Comparison of ENCODE assay signal across 8 cellular contexts in genomic region chr18:59084286-59084779, GRCh38. TPM values are rescaled to one million over a fixed set of nuclear protein-coding genes. Genes with fewer than 3 reads are reported as not detected.
A peak's percentile ranks its signal among the peaks of the same experiment; 100 is the strongest.
DNase-seq lines count a peak whose midpoint lies in the region; ATAC-seq and TF ChIP-seq lines count a peak whose summit lies in the region.

No MANE protein-coding gene starts in this region.

- H3K4me1 Mint-ChIP-seq in GM23338, result peaks cover 4% of the 10 kb centered on the region

- TF ChIP-seq CTCF in C4-2B (conservative IDR thresholded peaks at IDR 0.05) (peak; percentile 92), GM23338 (conservative IDR thresholded peaks at IDR 0.05; ENCODE audit: low read depth in 2 of 2) (peak; percentile 90), right atrium auricular region (IDR thresholded peaks at IDR 0.05) (peak; percentile 72 to 88)

- H3K27ac ChIP-seq in C4-2B (no peak overlapping the region), GM23338 (ENCODE audit: low read depth) (no peak overlapping the region), right atrium auricular region (no peak overlapping the region)

- peaks cover 9% of the 10 kb centered on the region for H3K27me3 Mint-ChIP-seq in GM23338 (ENCODE audit: insufficient read depth, low read depth, poor library complexity)

- no peak overlapping the region for H3K4me3 Mint-ChIP-seq in GM23338

- H3K27me3 ChIP-seq in GM23338 (ENCODE audit: insufficient read depth), result no peaks in the 10 kb centered on the region
- no peaks in the 10 kb centered on the region for H3K27me3 ChIP-seq in right atrium auricular region

- H4K20me1 ChIP-seq in GM23338 (replicated peaks; ENCODE audit: insufficient read depth), result no peaks in the 10 kb centered on the region

- H3K9me3 Mint-ChIP-seq in GM23338, result no peaks in the 10 kb centered on the region

- H3K79me2 ChIP-seq in GM23338 (replicated peaks; ENCODE audit: insufficient read depth), result no peaks in the 10 kb centered on the region

- no peak overlapping the region for H3K4me2 ChIP-seq in GM23338

- DNase-seq in GM23338 (ENCODE audit: low spot score) (peak; percentile 94), NCI-H1436 treated with DMSO at 0.1 percent for 48 hours (lab: John Stamatoyannopoulos, UW) (peak; percentile 45), T-helper 1 cell (peak in 4 of 5 donors; percentile 36 to 60 (median 44)), amniotic stem cell (lab: John Stamatoyannopoulos, UW) (peak; percentile 60), right atrium auricular region (ENCODE audit: low spot score) (peak; percentile 77), sciatic nerve (ENCODE audit: low spot score) (peak; percentile 84)

- H3K36me3 ChIP-seq in GM23338 (ENCODE audit: insufficient read depth), result no peaks in the 10 kb centered on the region
- H3K36me3 ChIP-seq in right atrium auricular region, result no peaks in the 10 kb centered on the region

- no peaks in the 10 kb centered on the region for H3F3A ChIP-seq in GM23338 (replicated peaks; ENCODE audit: low read depth)

- no peaks in the 10 kb centered on the region for H3K9me3 ChIP-seq in right atrium auricular region

- H2AFZ ChIP-seq in GM23338, result peak overlapping the region; percentile 86

- intact Hi-C loops in sciatic nerve (cut with DNase I), result no loop called here

- H3K4me1 ChIP-seq in GM23338 (ENCODE audit: insufficient read depth), result no peaks in the 10 kb centered on the region
- H3K4me1 ChIP-seq in right atrium auricular region, result no peaks in the 10 kb centered on the region

- ATAC-seq in GM23338, result peak; percentile 94
- peak; percentile 77 for ATAC-seq in sciatic nerve
- ATAC-seq in GM19455 (IDR thresholded peaks at IDR 0.05; ENCODE audit: unreplicated experiment), result no peak

- H3K4me3 ChIP-seq in GM23338 (no peak overlapping the region), right atrium auricular region (no peak overlapping the region)

- H3K36me3 Mint-ChIP-seq in GM23338 (ENCODE audit: low read depth), result no peaks in the 10 kb centered on the region

- H3K9me2 ChIP-seq in GM23338 (ENCODE audit: insufficient read depth), result no peaks in the 10 kb centered on the region

- H3K27ac Mint-ChIP-seq in GM23338, result no peak overlapping the region

TF ChIP-seq in GM23338, 12 proteins besides CTCF, POLR2A, EP300 and RAD21 (continues in another document):
- no peak for TF ChIP-seq REST (IDR thresholded peaks at IDR 0.05; ENCODE audit: unreplicated experiment)
- no peak for TF ChIP-seq NANOG (IDR thresholded peaks at IDR 0.05; ENCODE audit: borderline replicate concordance)
- TF ChIP-seq EZH2 (IDR thresholded peaks at IDR 0.05; ENCODE audit: low read depth, unreplicated experiment), result no peak
- no peak for TF ChIP-seq JUNB (IDR thresholded peaks at IDR 0.05; ENCODE audit: unreplicated experiment)
- no peak for TF ChIP-seq ZNF462 (CRISPR knock-in tag; IDR thresholded peaks at IDR 0.05)
- no peak for TF ChIP-seq EZH2phosphoT487 (IDR thresholded peaks at IDR 0.05; ENCODE audit: unreplicated experiment)
- no peak for TF ChIP-seq POLR2AphosphoS5 (IDR thresholded peaks at IDR 0.05; ENCODE audit: low read depth)
- TF ChIP-seq CREB1 (CRISPR knock-in tag; IDR thresholded peaks at IDR 0.05; ENCODE audit: low read depth), result no peak
- no peak for TF ChIP-seq ZNF114 (CRISPR knock-in tag; IDR thresholded peaks at IDR 0.05)
- TF ChIP-seq STAT1 (IDR thresholded peaks at IDR 0.05; ENCODE audit: unreplicated experiment), result no peak
- no peak for TF ChIP-seq ETS1 (IDR thresholded peaks at IDR 0.05)

RNA-seq across cellular contexts. Expression of gene SEC11C, which starts 55.4 kb away (rescaled TPM):
- total RNA-seq in GM23338 (2014; rRNA removed; shearing (Covaris generic)), result 31.7 and 44.3 TPM in 2 replicates
- 157 and 169 TPM in 2 replicates for polyA plus RNA-seq in GM23338 (2016; fragmentation: Nextera tagmentation; extraction: Ambion mirVana)
- total RNA-seq in right atrium auricular region, result 10 to 100 TPM; 11.7 to 23.9 TPM
- 41.1 TPM for total RNA-seq in sciatic nerve
